ENCODE assay signal across 24 cellular contexts in genomic region chr7:53398566-53398965, GRCh38.
"Had no signal": no experiment of that assay in that cellular context is flagged by ENCODE, and none has a peak within 500 bp of the region (broad histone marks: within the 10 kb centered on the region; RNA-seq: fewer than 3 reads in every experiment).

No MANE protein-coding gene starts in this region.

- H3K4me1 ChIP-seq: esophagus squamous epithelium, lower lobe of right lung, neural progenitor cell, parathyroid adenoma, right atrium auricular region, stomach, thyroid gland had no signal

- H3K27me3 Mint-ChIP-seq: natural killer cell treated with Interleukin-12 subunit alpha and Interleukin-12 subunit beta and Interleukin-15 and Interleukin-18, amount 100 ng/mL, for 72 hours; progenitor cell of endocrine pancreas; type B pancreatic cell had no signal

- ATAC-seq: left colon; left ventricle myocardium superior; lower lobe of right lung; natural killer cell treated with Interleukin-12 subunit alpha and Interleukin-12 subunit beta and Interleukin-15 and Interleukin-18, amount 100 ng/mL, for 72 hours; sciatic nerve; stimulated activated effector memory CD8-positive, alpha-beta T cell treated with anti-CD3 and anti-CD28 coated beads, Interleukin-12 subunit alpha, Interleukin-12 subunit beta, amount 100 ng/mL, for 72 hours had no signal

- H3K4me3 ChIP-seq: coronary artery, esophagus squamous epithelium, lower lobe of right lung, neural progenitor cell, right atrium auricular region, stomach, thyroid gland had no signal

- DNase-seq: dermis blood vessel endothelial cell; erythroblast; esophagus squamous epithelium; foreskin melanocyte; hypothalamus; immature natural killer cell; islet precursor cell; left colon; left ventricle myocardium superior; lower lobe of right lung; stimulated activated CD4-positive, alpha-beta T cell treated with anti-CD3 and anti-CD28 coated beads, Interleukin-2, amount 100 ng/mL, for 24 hours; stimulated activated CD4-positive, alpha-beta T cell treated with anti-CD3 and anti-CD28 coated beads, Interleukin-4, amount 100 ng/mL, for 24 hours; stimulated activated naive CD4-positive, alpha-beta T cell treated with Interleukin-2 at 50 U/mL for 16 hours; stomach; thyroid gland had no signal

- H3K9ac ChIP-seq: neural progenitor cell, parathyroid adenoma had no signal

- H3K27ac ChIP-seq: coronary artery, esophagus squamous epithelium, lower lobe of right lung, neural progenitor cell, parathyroid adenoma, right atrium auricular region, stomach, thyroid gland had no signal

- H3K4me3 Mint-ChIP-seq: immature natural killer cell; natural killer cell treated with Interleukin-12 subunit alpha and Interleukin-12 subunit beta and Interleukin-15 and Interleukin-18, amount 100 ng/mL, for 72 hours; neural progenitor cell; stimulated activated effector memory CD8-positive, alpha-beta T cell treated with anti-CD3 and anti-CD28 coated beads, Interleukin-12 subunit alpha, Interleukin-12 subunit beta, amount 100 ng/mL, for 72 hours; type B pancreatic cell had no signal

- H3K4me1 Mint-ChIP-seq: immature natural killer cell; neural progenitor cell; stimulated activated effector memory CD8-positive, alpha-beta T cell treated with anti-CD3 and anti-CD28 coated beads, Interleukin-12 subunit alpha, Interleukin-12 subunit beta, amount 100 ng/mL, for 72 hours had no signal

- H3K9me3 ChIP-seq: esophagus squamous epithelium, lower lobe of right lung, right atrium auricular region, thyroid gland had no signal

- H3K36me3 ChIP-seq: esophagus squamous epithelium, lower lobe of right lung, neural progenitor cell, right atrium auricular region, stomach, thyroid gland had no signal

- H3K27ac Mint-ChIP-seq: immature natural killer cell; natural killer cell treated with Interleukin-12 subunit alpha and Interleukin-12 subunit beta and Interleukin-15 and Interleukin-18, amount 100 ng/mL, for 72 hours; neural progenitor cell; progenitor cell of endocrine pancreas; stimulated activated effector memory CD8-positive, alpha-beta T cell treated with anti-CD3 and anti-CD28 coated beads, Interleukin-12 subunit alpha, Interleukin-12 subunit beta, amount 100 ng/mL, for 72 hours; type B pancreatic cell had no signal

- H3K9me3 Mint-ChIP-seq: neural progenitor cell, type B pancreatic cell had no signal

- H3K36me3 Mint-ChIP-seq: neural progenitor cell; stimulated activated effector memory CD8-positive, alpha-beta T cell treated with anti-CD3 and anti-CD28 coated beads, Interleukin-12 subunit alpha, Interleukin-12 subunit beta, amount 100 ng/mL, for 72 hours; type B pancreatic cell had no signal

- H3K27me3 ChIP-seq: esophagus squamous epithelium, neural progenitor cell, right atrium auricular region, stomach, thyroid gland had no signal
